ENCODE assay signal across 1 cellular context in the genomic region with DNA sequence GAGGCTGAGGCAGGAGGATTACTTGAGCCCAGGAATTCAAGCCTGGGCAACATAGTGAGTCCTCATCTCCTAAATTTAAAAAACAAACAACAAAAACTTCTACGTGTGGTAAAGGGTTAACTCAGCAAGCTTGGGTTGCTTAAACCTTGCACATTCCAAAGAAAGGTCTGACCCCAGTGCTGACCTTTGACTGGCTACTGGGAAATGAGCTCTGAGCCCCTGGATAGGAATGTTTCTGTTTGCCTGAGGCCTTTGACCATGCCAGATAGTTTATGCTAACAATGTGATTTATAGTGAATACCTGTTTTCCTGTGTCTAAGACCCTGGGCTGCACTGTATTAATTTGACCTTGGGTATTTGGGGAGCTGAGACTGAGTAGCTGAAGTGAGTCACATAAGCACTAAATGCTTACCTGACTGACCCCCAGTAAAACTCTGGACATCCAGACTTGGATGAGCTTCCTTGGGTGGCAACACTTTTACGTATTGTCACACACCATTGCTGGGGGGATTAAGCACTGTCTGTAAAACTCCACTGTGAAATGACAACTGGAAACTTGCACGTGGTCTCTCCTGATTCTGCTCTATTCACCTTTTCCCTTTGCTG.
TF ChIP-seq lines count a peak whose summit lies in the region.

No MANE protein-coding gene starts in this region.

TF ChIP-seq in HepG2, 621 proteins besides CTCF, POLR2A, EP300 and RAD21 (continued from another document and continues in another):
- TF ChIP-seq, protein P1, sequence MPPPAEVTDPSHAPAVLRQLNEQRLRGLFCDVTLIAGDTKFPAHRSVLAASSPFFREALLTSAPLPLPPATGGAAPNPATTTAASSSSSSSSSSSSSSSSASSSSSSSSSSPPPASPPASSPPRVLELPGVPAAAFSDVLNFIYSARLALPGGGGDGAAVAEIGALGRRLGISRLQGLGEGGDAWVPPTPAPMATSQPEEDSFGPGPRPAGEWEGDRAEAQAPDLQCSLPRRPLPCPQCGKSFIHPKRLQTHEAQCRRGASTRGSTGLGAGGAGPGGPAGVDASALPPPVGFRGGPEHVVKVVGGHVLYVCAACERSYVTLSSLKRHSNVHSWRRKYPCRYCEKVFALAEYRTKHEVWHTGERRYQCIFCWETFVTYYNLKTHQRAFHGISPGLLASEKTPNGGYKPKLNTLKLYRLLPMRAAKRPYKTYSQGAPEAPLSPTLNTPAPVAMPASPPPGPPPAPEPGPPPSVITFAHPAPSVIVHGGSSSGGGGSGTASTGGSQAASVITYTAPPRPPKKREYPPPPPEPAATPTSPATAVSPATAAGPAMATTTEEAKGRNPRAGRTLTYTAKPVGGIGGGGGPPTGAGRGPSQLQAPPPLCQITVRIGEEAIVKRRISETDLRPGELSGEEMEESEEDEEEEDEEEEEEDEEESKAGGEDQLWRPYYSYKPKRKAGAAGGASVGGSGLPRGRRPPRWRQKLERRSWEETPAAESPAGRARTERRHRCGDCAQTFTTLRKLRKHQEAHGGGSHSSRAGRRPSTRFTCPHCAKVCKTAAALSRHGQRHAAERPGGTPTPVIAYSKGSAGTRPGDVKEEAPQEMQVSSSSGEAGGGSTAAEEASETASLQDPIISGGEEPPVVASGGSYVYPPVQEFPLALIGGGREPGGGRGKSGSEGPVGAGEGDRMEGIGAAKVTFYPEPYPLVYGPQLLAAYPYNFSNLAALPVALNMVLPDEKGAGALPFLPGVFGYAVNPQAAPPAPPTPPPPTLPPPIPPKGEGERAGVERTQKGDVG (CRISPR knock-in tag; IDR thresholded peaks at IDR 0.05; ENCODE audit: borderline replicate concordance): no peak
- TF ChIP-seq, protein P2, sequence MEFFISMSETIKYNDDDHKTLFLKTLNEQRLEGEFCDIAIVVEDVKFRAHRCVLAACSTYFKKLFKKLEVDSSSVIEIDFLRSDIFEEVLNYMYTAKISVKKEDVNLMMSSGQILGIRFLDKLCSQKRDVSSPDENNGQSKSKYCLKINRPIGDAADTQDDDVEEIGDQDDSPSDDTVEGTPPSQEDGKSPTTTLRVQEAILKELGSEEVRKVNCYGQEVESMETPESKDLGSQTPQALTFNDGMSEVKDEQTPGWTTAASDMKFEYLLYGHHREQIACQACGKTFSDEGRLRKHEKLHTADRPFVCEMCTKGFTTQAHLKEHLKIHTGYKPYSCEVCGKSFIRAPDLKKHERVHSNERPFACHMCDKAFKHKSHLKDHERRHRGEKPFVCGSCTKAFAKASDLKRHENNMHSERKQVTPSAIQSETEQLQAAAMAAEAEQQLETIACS (CRISPR knock-in tag; IDR thresholded peaks at IDR 0.05): no peak
- TF ChIP-seq, protein P3, sequence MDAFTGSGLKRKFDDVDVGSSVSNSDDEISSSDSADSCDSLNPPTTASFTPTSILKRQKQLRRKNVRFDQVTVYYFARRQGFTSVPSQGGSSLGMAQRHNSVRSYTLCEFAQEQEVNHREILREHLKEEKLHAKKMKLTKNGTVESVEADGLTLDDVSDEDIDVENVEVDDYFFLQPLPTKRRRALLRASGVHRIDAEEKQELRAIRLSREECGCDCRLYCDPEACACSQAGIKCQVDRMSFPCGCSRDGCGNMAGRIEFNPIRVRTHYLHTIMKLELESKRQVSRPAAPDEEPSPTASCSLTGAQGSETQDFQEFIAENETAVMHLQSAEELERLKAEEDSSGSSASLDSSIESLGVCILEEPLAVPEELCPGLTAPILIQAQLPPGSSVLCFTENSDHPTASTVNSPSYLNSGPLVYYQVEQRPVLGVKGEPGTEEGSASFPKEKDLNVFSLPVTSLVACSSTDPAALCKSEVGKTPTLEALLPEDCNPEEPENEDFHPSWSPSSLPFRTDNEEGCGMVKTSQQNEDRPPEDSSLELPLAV (CRISPR knock-in tag; conservative IDR thresholded peaks at IDR 0.05; ENCODE audit: low read depth): no peak
- no peak for TF ChIP-seq XBP1 (CRISPR knock-in tag; IDR thresholded peaks at IDR 0.05)
- TF ChIP-seq, protein P4, sequence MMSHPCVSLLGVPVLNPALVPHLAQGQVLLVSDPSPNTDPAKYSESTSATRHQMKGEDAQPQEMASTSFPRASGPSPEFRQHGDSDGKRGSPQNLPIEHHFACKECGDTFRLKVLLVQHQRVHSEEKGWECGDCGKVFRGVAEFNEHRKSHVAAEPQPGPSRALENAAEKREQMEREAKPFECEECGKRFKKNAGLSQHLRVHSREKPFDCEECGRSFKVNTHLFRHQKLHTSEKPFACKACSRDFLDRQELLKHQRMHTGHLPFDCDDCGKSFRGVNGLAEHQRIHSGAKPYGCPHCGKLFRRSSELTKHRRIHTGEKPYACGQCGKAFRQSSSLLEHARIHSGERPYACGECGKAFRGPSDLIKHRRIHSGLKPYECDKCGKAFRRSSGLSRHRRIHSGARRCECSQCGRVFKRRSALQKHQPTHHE (CRISPR knock-in tag; IDR thresholded peaks at IDR 0.05; ENCODE audit: borderline replicate concordance): no peak
- TF ChIP-seq RFX3 (CRISPR knock-in tag; IDR thresholded peaks at IDR 0.05): no peak
- TF ChIP-seq XRCC5 (optimal IDR thresholded peaks at IDR 0.05; ENCODE audit: low read length): no peak
- TF ChIP-seq PCBP1 (IDR thresholded peaks at IDR 0.05; ENCODE audit: borderline replicate concordance, low read depth, low read length): no peak
- TF ChIP-seq SP2 (CRISPR knock-in tag; IDR thresholded peaks at IDR 0.05): no peak
- no peak for TF ChIP-seq HNRNPUL1 (IDR thresholded peaks at IDR 0.05; ENCODE audit: low read depth, low read length)
- no peak for TF ChIP-seq TMF1 (CRISPR knock-in tag; IDR thresholded peaks at IDR 0.05; ENCODE audit: low read depth)
- TF ChIP-seq, protein P5, sequence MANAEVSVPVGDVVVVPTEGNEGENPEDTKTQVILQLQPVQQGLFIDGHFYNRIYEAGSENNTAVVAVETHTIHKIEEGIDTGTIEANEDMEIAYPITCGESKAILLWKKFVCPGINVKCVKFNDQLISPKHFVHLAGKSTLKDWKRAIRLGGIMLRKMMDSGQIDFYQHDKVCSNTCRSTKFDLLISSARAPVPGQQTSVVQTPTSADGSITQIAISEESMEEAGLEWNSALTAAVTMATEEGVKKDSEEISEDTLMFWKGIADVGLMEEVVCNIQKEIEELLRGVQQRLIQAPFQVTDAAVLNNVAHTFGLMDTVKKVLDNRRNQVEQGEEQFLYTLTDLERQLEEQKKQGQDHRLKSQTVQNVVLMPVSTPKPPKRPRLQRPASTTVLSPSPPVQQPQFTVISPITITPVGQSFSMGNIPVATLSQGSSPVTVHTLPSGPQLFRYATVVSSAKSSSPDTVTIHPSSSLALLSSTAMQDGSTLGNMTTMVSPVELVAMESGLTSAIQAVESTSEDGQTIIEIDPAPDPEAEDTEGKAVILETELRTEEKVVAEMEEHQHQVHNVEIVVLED (CRISPR knock-in tag; IDR thresholded peaks at IDR 0.05; ENCODE audit: borderline replicate concordance): peak; percentile 48; the same call in 1 of the 2 replicates
- TF ChIP-seq, protein P6, sequence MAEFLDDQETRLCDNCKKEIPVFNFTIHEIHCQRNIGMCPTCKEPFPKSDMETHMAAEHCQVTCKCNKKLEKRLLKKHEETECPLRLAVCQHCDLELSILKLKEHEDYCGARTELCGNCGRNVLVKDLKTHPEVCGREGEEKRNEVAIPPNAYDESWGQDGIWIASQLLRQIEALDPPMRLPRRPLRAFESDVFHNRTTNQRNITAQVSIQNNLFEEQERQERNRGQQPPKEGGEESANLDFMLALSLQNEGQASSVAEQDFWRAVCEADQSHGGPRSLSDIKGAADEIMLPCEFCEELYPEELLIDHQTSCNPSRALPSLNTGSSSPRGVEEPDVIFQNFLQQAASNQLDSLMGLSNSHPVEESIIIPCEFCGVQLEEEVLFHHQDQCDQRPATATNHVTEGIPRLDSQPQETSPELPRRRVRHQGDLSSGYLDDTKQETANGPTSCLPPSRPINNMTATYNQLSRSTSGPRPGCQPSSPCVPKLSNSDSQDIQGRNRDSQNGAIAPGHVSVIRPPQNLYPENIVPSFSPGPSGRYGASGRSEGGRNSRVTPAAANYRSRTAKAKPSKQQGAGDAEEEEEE (CRISPR knock-in tag; IDR thresholded peaks at IDR 0.05; ENCODE audit: borderline replicate concordance): no peak
- TF ChIP-seq ZBTB42 (CRISPR knock-in tag; IDR thresholded peaks at IDR 0.05): no peak
- peak; percentile 55 for TF ChIP-seq SP5 (CRISPR knock-in tag; IDR thresholded peaks at IDR 0.05; ENCODE audit: borderline replicate concordance, low read depth)
- TF ChIP-seq RXRA (CRISPR knock-in tag; IDR thresholded peaks at IDR 0.05): peak; percentile 91; the same call in 1 of the 2 replicates
- TF ChIP-seq ZNF205 (CRISPR knock-in tag; IDR thresholded peaks at IDR 0.05): peak; percentile 64; the same call in 1 of the 2 replicates
- 0 out of 2 replicates have a peak, but pooled peaks have one; percentile 68 for TF ChIP-seq ZNF878 (CRISPR knock-in tag; IDR thresholded peaks at IDR 0.05)
- TF ChIP-seq, protein P7, sequence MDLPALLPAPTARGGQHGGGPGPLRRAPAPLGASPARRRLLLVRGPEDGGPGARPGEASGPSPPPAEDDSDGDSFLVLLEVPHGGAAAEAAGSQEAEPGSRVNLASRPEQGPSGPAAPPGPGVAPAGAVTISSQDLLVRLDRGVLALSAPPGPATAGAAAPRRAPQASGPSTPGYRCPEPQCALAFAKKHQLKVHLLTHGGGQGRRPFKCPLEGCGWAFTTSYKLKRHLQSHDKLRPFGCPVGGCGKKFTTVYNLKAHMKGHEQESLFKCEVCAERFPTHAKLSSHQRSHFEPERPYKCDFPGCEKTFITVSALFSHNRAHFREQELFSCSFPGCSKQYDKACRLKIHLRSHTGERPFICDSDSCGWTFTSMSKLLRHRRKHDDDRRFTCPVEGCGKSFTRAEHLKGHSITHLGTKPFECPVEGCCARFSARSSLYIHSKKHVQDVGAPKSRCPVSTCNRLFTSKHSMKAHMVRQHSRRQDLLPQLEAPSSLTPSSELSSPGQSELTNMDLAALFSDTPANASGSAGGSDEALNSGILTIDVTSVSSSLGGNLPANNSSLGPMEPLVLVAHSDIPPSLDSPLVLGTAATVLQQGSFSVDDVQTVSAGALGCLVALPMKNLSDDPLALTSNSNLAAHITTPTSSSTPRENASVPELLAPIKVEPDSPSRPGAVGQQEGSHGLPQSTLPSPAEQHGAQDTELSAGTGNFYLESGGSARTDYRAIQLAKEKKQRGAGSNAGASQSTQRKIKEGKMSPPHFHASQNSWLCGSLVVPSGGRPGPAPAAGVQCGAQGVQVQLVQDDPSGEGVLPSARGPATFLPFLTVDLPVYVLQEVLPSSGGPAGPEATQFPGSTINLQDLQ (CRISPR knock-in tag; IDR thresholded peaks at IDR 0.05): no peak
- no peak for TF ChIP-seq ZNF44 (CRISPR knock-in tag; IDR thresholded peaks at IDR 0.05)
- TF ChIP-seq, protein P8, sequence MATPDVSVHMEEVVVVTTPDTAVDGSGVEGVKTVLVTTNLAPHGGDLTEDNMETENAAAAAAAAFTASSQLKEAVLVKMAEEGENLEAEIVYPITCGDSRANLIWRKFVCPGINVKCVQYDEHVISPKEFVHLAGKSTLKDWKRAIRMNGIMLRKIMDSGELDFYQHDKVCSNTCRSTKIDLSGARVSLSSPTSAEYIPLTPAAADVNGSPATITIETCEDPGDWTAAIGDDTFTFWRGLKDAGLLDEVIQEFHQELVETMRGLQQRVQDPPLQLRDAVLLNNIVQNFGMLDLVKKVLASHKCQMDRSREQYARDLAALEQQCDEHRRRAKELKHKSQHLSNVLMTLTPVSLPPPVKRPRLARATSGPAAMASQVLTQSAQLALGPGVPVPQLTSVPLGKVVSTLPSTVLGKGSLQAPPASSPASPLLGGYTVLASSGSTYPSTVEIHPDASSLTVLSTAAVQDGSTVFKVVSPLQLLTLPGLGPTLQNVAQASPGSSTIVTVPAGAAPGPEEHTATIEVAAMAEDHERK (CRISPR knock-in tag; IDR thresholded peaks at IDR 0.05; ENCODE audit: low read depth): no peak
- TF ChIP-seq ZNF296 (CRISPR knock-in tag; conservative IDR thresholded peaks at IDR 0.05): no peak
- no peak for TF ChIP-seq ADNP (CRISPR knock-in tag; IDR thresholded peaks at IDR 0.05)
- TF ChIP-seq, protein P9, sequence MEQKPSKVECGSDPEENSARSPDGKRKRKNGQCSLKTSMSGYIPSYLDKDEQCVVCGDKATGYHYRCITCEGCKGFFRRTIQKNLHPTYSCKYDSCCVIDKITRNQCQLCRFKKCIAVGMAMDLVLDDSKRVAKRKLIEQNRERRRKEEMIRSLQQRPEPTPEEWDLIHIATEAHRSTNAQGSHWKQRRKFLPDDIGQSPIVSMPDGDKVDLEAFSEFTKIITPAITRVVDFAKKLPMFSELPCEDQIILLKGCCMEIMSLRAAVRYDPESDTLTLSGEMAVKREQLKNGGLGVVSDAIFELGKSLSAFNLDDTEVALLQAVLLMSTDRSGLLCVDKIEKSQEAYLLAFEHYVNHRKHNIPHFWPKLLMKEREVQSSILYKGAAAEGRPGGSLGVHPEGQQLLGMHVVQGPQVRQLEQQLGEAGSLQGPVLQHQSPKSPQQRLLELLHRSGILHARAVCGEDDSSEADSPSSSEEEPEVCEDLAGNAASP (CRISPR knock-in tag; IDR thresholded peaks at IDR 0.05; ENCODE audit: borderline replicate concordance): peak; percentile 86
- TF ChIP-seq TARDBP (CRISPR knock-in tag; IDR thresholded peaks at IDR 0.05): peak; percentile 79
- TF ChIP-seq KAT7 (CRISPR knock-in tag; IDR thresholded peaks at IDR 0.05; ENCODE audit: borderline replicate concordance): no peak
- TF ChIP-seq, protein P10, sequence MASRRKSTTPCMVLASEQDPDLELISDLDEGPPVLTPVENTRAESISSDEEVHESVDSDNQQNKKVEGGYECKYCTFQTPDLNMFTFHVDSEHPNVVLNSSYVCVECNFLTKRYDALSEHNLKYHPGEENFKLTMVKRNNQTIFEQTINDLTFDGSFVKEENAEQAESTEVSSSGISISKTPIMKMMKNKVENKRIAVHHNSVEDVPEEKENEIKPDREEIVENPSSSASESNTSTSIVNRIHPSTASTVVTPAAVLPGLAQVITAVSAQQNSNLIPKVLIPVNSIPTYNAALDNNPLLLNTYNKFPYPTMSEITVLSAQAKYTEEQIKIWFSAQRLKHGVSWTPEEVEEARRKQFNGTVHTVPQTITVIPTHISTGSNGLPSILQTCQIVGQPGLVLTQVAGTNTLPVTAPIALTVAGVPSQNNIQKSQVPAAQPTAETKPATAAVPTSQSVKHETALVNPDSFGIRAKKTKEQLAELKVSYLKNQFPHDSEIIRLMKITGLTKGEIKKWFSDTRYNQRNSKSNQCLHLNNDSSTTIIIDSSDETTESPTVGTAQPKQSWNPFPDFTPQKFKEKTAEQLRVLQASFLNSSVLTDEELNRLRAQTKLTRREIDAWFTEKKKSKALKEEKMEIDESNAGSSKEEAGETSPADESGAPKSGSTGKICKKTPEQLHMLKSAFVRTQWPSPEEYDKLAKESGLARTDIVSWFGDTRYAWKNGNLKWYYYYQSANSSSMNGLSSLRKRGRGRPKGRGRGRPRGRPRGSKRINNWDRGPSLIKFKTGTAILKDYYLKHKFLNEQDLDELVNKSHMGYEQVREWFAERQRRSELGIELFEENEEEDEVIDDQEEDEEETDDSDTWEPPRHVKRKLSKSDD (CRISPR knock-in tag; IDR thresholded peaks at IDR 0.05; ENCODE audit: low read depth): no peak
- TF ChIP-seq, protein P11, sequence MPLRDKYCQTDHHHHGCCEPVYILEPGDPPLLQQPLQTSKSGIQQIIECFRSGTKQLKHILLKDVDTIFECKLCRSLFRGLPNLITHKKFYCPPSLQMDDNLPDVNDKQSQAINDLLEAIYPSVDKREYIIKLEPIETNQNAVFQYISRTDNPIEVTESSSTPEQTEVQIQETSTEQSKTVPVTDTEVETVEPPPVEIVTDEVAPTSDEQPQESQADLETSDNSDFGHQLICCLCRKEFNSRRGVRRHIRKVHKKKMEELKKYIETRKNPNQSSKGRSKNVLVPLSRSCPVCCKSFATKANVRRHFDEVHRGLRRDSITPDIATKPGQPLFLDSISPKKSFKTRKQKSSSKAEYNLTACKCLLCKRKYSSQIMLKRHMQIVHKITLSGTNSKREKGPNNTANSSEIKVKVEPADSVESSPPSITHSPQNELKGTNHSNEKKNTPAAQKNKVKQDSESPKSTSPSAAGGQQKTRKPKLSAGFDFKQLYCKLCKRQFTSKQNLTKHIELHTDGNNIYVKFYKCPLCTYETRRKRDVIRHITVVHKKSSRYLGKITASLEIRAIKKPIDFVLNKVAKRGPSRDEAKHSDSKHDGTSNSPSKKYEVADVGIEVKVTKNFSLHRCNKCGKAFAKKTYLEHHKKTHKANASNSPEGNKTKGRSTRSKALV (CRISPR knock-in tag; IDR thresholded peaks at IDR 0.05): no peak
- no peak for TF ChIP-seq FOXA1 (IDR thresholded peaks at IDR 0.05)
- TF ChIP-seq FOXA1 (CRISPR knock-in tag; IDR thresholded peaks at IDR 0.05): peak; percentile 45
- no peak for TF ChIP-seq MBNL3 (CRISPR knock-in tag; conservative IDR thresholded peaks at IDR 0.05)
